Comparison of ENCODE assay signal across 22 cellular contexts in genomic region chr11:2665747-2666710, GRCh38. TPM values are rescaled to one million over a fixed set of nuclear protein-coding genes. Genes with fewer than 3 reads are reported as not detected.
A peak's percentile ranks its signal among the peaks of the same experiment; 100 is the strongest.
DNase-seq lines count a peak whose midpoint lies in the region; ATAC-seq and TF ChIP-seq lines count a peak whose summit lies in the region.
"Had no signal": no experiment of that assay in that cellular context is flagged by ENCODE, and none has a peak within 500 bp of the region (broad histone marks: within the 10 kb centered on the region; RNA-seq: fewer than 3 reads in every experiment).

No MANE protein-coding gene starts in this region.

- peak overlapping the region; percentile 77 for H3K23ac ChIP-seq in neuronal stem cell (ENCODE audit: low read depth, low read length, poor library complexity)

- H3K4me3 Mint-ChIP-seq in activated T-cell treated with anti-CD3 and anti-CD28 coated beads, Interleukin-2, amount 50 U/mL, for 4 hours, result no peak overlapping the region
- H3K4me3 Mint-ChIP-seq: activated B cell treated with CpG ODN at 0.5 μM for 24 hours; natural killer cell; stimulated activated naive CD8-positive, alpha-beta T cell treated with anti-CD3 and anti-CD28 coated beads, Interleukin-15, amount 100 ng/mL, for 72 hours had no signal

- no peak overlapping the region for H3K9ac ChIP-seq in neuronal stem cell (ENCODE audit: low read depth, low read length, poor library complexity)

- TF ChIP-seq CTCF in esophagus muscularis mucosa (IDR thresholded peaks at IDR 0.05), result no peak

- intact Hi-C loops in esophagus muscularis mucosa (cut with DNase I), result no loop called here

- no peak overlapping the region for H2BK15ac ChIP-seq in neuronal stem cell (ENCODE audit: low read length)

- no peak overlapping the region for H4K8ac ChIP-seq in neuronal stem cell (ENCODE audit: low read depth, low read length)

- H2AFZ ChIP-seq in neuronal stem cell (ENCODE audit: low read length), result no peak overlapping the region

- no peak overlapping the region for H2BK120ac ChIP-seq in neuronal stem cell (ENCODE audit: low read depth, low read length)

- H3K9me3 ChIP-seq in esophagus muscularis mucosa (peaks cover 0 to 9% (median 2%) of the 10 kb centered on the region in 4 donors), neuronal stem cell (replicated peaks in 1 of 2; ENCODE audit: control insufficient read depth in 2 of 2, insufficient read depth in 1 of 2, low read depth in 1 of 2, low read length in 2 of 2) (peaks cover 13 to 17% of the 10 kb centered on the region in 2 donors)
- H3K9me3 ChIP-seq: BE2C, upper lobe of right lung had no signal

- H2AK5ac ChIP-seq in neuronal stem cell (ENCODE audit: low read depth, low read length), result no peak overlapping the region

- H3K36me3 ChIP-seq in esophagus muscularis mucosa (peaks cover 0 to 20% (median 3%) of the 10 kb centered on the region in 4 donors), neuronal stem cell (replicated peaks in 1 of 2; ENCODE audit: control insufficient read depth in 2 of 2, insufficient read depth in 2 of 2, low read length in 2 of 2) (peaks cover 2 to 11% of the 10 kb centered on the region in 2 donors)
- H3K36me3 ChIP-seq: BE2C, Peyer's patch, upper lobe of right lung had no signal

- H3K4me2 ChIP-seq in neuronal stem cell (ENCODE audit: insufficient read depth, low read length, poor library complexity, severe bottlenecking), result no peak overlapping the region
- H3K4me2 ChIP-seq: A549 had no signal

- ATAC-seq in activated T-cell treated with anti-CD3 and anti-CD28 coated beads, Interleukin-2, amount 50 U/mL, for 4 hours, result no peak
- ATAC-seq in HG03565 (IDR thresholded peaks at IDR 0.05; ENCODE audit: unreplicated experiment) (no peak), GM21423 (IDR thresholded peaks at IDR 0.05; ENCODE audit: unreplicated experiment) (no peak)
- ATAC-seq: A549; gastroesophageal sphincter; natural killer cell; stimulated activated naive CD8-positive, alpha-beta T cell treated with anti-CD3 and anti-CD28 coated beads, Interleukin-15, amount 100 ng/mL, for 72 hours; upper lobe of right lung had no signal

- H3K4me1 ChIP-seq in esophagus muscularis mucosa (peaks cover 0 to 13% (median 6%) of the 10 kb centered on the region in 4 donors), neuronal stem cell (ENCODE audit: control insufficient read depth in 2 of 2, insufficient read depth in 1 of 2, low read depth in 1 of 2, low read length in 2 of 2) (no peaks in the 10 kb centered on the region)
- H3K4me1 ChIP-seq: A549, BE2C, gastroesophageal sphincter, Peyer's patch, upper lobe of right lung had no signal

- no peak overlapping the region for H2BK12ac ChIP-seq in neuronal stem cell (ENCODE audit: low read length)

- no peak for TF ChIP-seq POLR2A in esophagus muscularis mucosa (IDR thresholded peaks at IDR 0.05; ENCODE audit: low read depth)

- no peak overlapping the region for H3K27ac ChIP-seq in esophagus muscularis mucosa (replicated peaks in 1 of 4)
- no peak overlapping the region for H3K27ac ChIP-seq in neuronal stem cell (replicated peaks; ENCODE audit: low read length)
- H3K27ac ChIP-seq: A549, gastroesophageal sphincter, Peyer's patch, SK-N-MC, upper lobe of right lung had no signal

- H3K4ac ChIP-seq in neuronal stem cell (ENCODE audit: low read length), result no peak overlapping the region

- no peaks in the 10 kb centered on the region for H3K9me3 Mint-ChIP-seq in activated T-cell treated with anti-CD3 and anti-CD28 coated beads, Interleukin-2, amount 50 U/mL, for 4 hours
- H3K9me3 Mint-ChIP-seq: activated B cell treated with CpG ODN at 0.5 μM for 24 hours; natural killer cell; stimulated activated naive CD8-positive, alpha-beta T cell treated with anti-CD3 and anti-CD28 coated beads, Interleukin-15, amount 100 ng/mL, for 72 hours had no signal

- peak; percentile 10 to 11 for DNase-seq in activated T-cell treated with anti-CD3 and anti-CD28 coated beads, Interleukin-2, amount 50 U/mL, for 48 hours
- no peak for DNase-seq in activated T-cell treated with anti-CD3 and anti-CD28 coated beads, Interleukin-2, amount 50 U/mL, for 4 hours
- DNase-seq in esophagus muscularis mucosa (ENCODE audit: extremely low spot score) (peak; percentile 57), neuronal stem cell (ENCODE audit: low spot score) (no peak), ureter (ENCODE audit: low spot score) (peak; percentile 37), SHP77 treated with DMSO at 0.1 percent for 48 hours (lab: John Stamatoyannopoulos, UW) (no peak)
- DNase-seq: activated B cell treated with CpG ODN at 0.5 μM for 24 hours; BE2C; caudate nucleus; natural killer cell; NCI-H1048; NCI-H2029; small intestine; stimulated activated CD4-positive, alpha-beta T cell treated with anti-CD3 and anti-CD28 coated beads, Interleukin-4, amount 100 ng/mL, for 1 hour; stimulated activated naive CD8-positive, alpha-beta T cell treated with anti-CD3 and anti-CD28 coated beads, Interleukin-15, amount 100 ng/mL, for 72 hours had no signal

- H3K14ac ChIP-seq in neuronal stem cell (ENCODE audit: low read length), result no peak overlapping the region

- peaks cover 2% of the 10 kb centered on the region for H3K36me3 Mint-ChIP-seq in activated T-cell treated with anti-CD3 and anti-CD28 coated beads, Interleukin-2, amount 50 U/mL, for 4 hours (ENCODE audit: insufficient read depth)
- H3K36me3 Mint-ChIP-seq: natural killer cell had no signal

- H2BK5ac ChIP-seq in neuronal stem cell (ENCODE audit: low read length), result no peak overlapping the region

- H3K4me3 ChIP-seq in esophagus muscularis mucosa (no peak overlapping the region), neuronal stem cell (ENCODE audit: low read length in 2 of 2) (no peak overlapping the region)
- H3K4me3 ChIP-seq: A549, gastroesophageal sphincter, Peyer's patch, SK-N-MC, upper lobe of right lung had no signal

- no peak overlapping the region for H4K91ac ChIP-seq in neuronal stem cell (ENCODE audit: low read depth, low read length, poor library complexity)

- TF ChIP-seq EP300 in esophagus muscularis mucosa (IDR thresholded peaks at IDR 0.05), result no peak

- no peaks in the 10 kb centered on the region for H3K79me1 ChIP-seq in neuronal stem cell (ENCODE audit: low read depth, low read length)

- H3K27me3 ChIP-seq in esophagus muscularis mucosa, result no peaks in the 10 kb centered on the region
- no peaks in the 10 kb centered on the region for H3K27me3 ChIP-seq in neuronal stem cell (ENCODE audit: control insufficient read depth in 3 of 3, insufficient read depth in 3 of 3, low read depth in 1 of 3, low read length in 3 of 3)
- H3K27me3 ChIP-seq: BE2C, gastroesophageal sphincter, Peyer's patch, upper lobe of right lung had no signal

- H3K18ac ChIP-seq in neuronal stem cell (ENCODE audit: low read length), result no peak overlapping the region

- H3K4me1 Mint-ChIP-seq in activated T-cell treated with anti-CD3 and anti-CD28 coated beads, Interleukin-2, amount 50 U/mL, for 4 hours (ENCODE audit: low read depth), result no peaks in the 10 kb centered on the region
- H3K4me1 Mint-ChIP-seq: stimulated activated naive CD8-positive, alpha-beta T cell treated with anti-CD3 and anti-CD28 coated beads, Interleukin-15, amount 100 ng/mL, for 72 hours had no signal

- H3K27me3 Mint-ChIP-seq in activated T-cell treated with anti-CD3 and anti-CD28 coated beads, Interleukin-2, amount 50 U/mL, for 4 hours (ENCODE audit: low read depth), result no peaks in the 10 kb centered on the region
- H3K27me3 Mint-ChIP-seq: activated B cell treated with CpG ODN at 0.5 μM for 24 hours; stimulated activated naive CD8-positive, alpha-beta T cell treated with anti-CD3 and anti-CD28 coated beads, Interleukin-15, amount 100 ng/mL, for 72 hours had no signal

- WGBS in esophagus muscularis mucosa, result 76% methylated on average over 11 of the region's 14 CpGs
- WGBS in neuronal stem cell (ENCODE audit: extremely low coverage in 2 of 2, insufficient read length in 2 of 2, insufficient replicate concordance in 1 of 2), 2 donors, result no CpG with 5 or more reads among the region's 14 CpGs

RNA-seq across cellular contexts. Expression of gene KCNQ1OT1, which starts 33.8 kb away (rescaled TPM):
- total RNA-seq in activated T-cell treated with anti-CD3 and anti-CD28 coated beads, Interleukin-2, amount 50 U/mL, for 4 hours, result under 1 TPM; 0.18 to 0.20 (median 0.19) TPM
- 1 to 10 TPM in 2 of 4 donors, under 1 TPM in 2; 0.66 to 2.5 (median 1.3) TPM for total RNA-seq in esophagus muscularis mucosa
- polyA plus RNA-seq in neuronal stem cell (2013, experiment 1 of 2), result 0.08 TPM
- 0.11 TPM for polyA plus RNA-seq in neuronal stem cell (2013, experiment 2 of 2)
- 5.0 TPM for total RNA-seq in ureter

Comparison
In these comparisons a context has a peak if more than half of its experiments do, and no peak if none do; other contexts are left out.
1. DNase-seq: peak in activated T-cell treated with anti-CD3 and anti-CD28 coated beads, Interleukin-2, amount 50 U/mL, for 48 hours (2 of 2), esophagus muscularis mucosa (single experiment) and ureter (single experiment); none in activated T-cell treated with anti-CD3 and anti-CD28 coated beads, Interleukin-2, amount 50 U/mL, for 4 hours (single experiment), neuronal stem cell (single experiment) and SHP77 treated with DMSO at 0.1 percent for 48 hours (single experiment).